Comparison of ENCODE assay signal across 1 cellular context in genomic region chr2:179268277-179268935, GRCh38.
TF ChIP-seq lines count a peak whose summit lies in the region.

No MANE protein-coding gene starts in this region.

TF ChIP-seq in GM12878, 131 proteins besides CTCF, POLR2A, EP300 and RAD21 (continued from another document and continues in another):
- TF ChIP-seq IRF3 (IDR thresholded peaks at IDR 0.05): no peak
- TF ChIP-seq E4F1 (IDR thresholded peaks at IDR 0.05; ENCODE audit: borderline replicate concordance, partially characterized antibody): no peak
- no peak for TF ChIP-seq BCL3 (IDR thresholded peaks at IDR 0.05; ENCODE audit: borderline replicate concordance, insufficient read depth, low read depth, low read length, poor library complexity, severe bottlenecking)
- no peak for TF ChIP-seq BCLAF1 (IDR thresholded peaks at IDR 0.05)
- no peak for TF ChIP-seq PRDM15 (CRISPR knock-in tag; IDR thresholded peaks at IDR 0.05)
- TF ChIP-seq NR2C1 (IDR thresholded peaks at IDR 0.05): no peak
- no peak for TF ChIP-seq RELB (IDR thresholded peaks at IDR 0.05; ENCODE audit: low read depth)
- peak; percentile 47; the same call in 1 of the 2 replicates for TF ChIP-seq IRF4 (IDR thresholded peaks at IDR 0.05; ENCODE audit: low read depth, low read length)
- TF ChIP-seq MTA3 (IDR thresholded peaks at IDR 0.05; ENCODE audit: borderline replicate concordance, low read length): no peak
- TF ChIP-seq USF2 (IDR thresholded peaks at IDR 0.05; ENCODE audit: borderline replicate concordance, low read depth, low read length): no peak
- TF ChIP-seq MEF2B (IDR thresholded peaks at IDR 0.05; ENCODE audit: partially characterized antibody, poor library complexity, severe bottlenecking): no peak
- TF ChIP-seq ZNF622 (IDR thresholded peaks at IDR 0.05): no peak
- no peak for TF ChIP-seq MYB (IDR thresholded peaks at IDR 0.05; ENCODE audit: borderline replicate concordance, low read depth, low read length)
- TF ChIP-seq ZNF384 (IDR thresholded peaks at IDR 0.05; ENCODE audit: borderline replicate concordance, low read depth, low read length): no peak
- no peak for TF ChIP-seq BMI1 (IDR thresholded peaks at IDR 0.05; ENCODE audit: borderline replicate concordance)
- TF ChIP-seq POU2F2 (IDR thresholded peaks at IDR 0.05; ENCODE audit: borderline replicate concordance, low read depth, low read length): no peak
- TF ChIP-seq NBN (IDR thresholded peaks at IDR 0.05): no peak
- TF ChIP-seq SIN3A (IDR thresholded peaks at IDR 0.05; ENCODE audit: low read depth, low read length): no peak
- TF ChIP-seq ZNF217 (IDR thresholded peaks at IDR 0.05): no peak
- no peak for TF ChIP-seq SUZ12 (IDR thresholded peaks at IDR 0.05; ENCODE audit: unreplicated experiment)
- TF ChIP-seq SMARCA5 (IDR thresholded peaks at IDR 0.05): no peak
- TF ChIP-seq ZBTB33 (IDR thresholded peaks at IDR 0.05): no peak
- TF ChIP-seq CREB1 (IDR thresholded peaks at IDR 0.05; ENCODE audit: low read depth): peak; percentile 32; the same call in 1 of the 2 replicates
- TF ChIP-seq BACH1 (IDR thresholded peaks at IDR 0.05; ENCODE audit: borderline replicate concordance): no peak
- TF ChIP-seq SRF (IDR thresholded peaks at IDR 0.05; ENCODE audit: low read depth in 2 of 2, low read length in 2 of 2): no peak
- TF ChIP-seq GABPA (IDR thresholded peaks at IDR 0.05; ENCODE audit: low read depth): 0 out of 2 replicates have a peak, but pooled peaks have one; percentile 36
- peak; percentile 54; the same call in 1 of the 2 replicates for TF ChIP-seq CREM (IDR thresholded peaks at IDR 0.05; ENCODE audit: low read depth)
- no peak for TF ChIP-seq TCF12 (IDR thresholded peaks at IDR 0.05; ENCODE audit: low read depth, low read length)
- TF ChIP-seq WRNIP1 (IDR thresholded peaks at IDR 0.05; ENCODE audit: borderline replicate concordance, low read depth, low read length): no peak
- no peak for TF ChIP-seq RFX5 (IDR thresholded peaks at IDR 0.05; ENCODE audit: low read depth, low read length)
- no peak for TF ChIP-seq SMC3 (IDR thresholded peaks at IDR 0.05; ENCODE audit: borderline replicate concordance, low read length)
- TF ChIP-seq ELK1 (IDR thresholded peaks at IDR 0.05; ENCODE audit: low read depth, low read length): no peak
- no peak for TF ChIP-seq POLR2AphosphoS2 (IDR thresholded peaks at IDR 0.05; ENCODE audit: low read depth, low read length)
- TF ChIP-seq KDM1A (IDR thresholded peaks at IDR 0.05; ENCODE audit: borderline replicate concordance): no peak
- TF ChIP-seq YY1 (IDR thresholded peaks at IDR 0.05; ENCODE audit: low read depth, low read length): no peak
- TF ChIP-seq SMAD5 (IDR thresholded peaks at IDR 0.05; ENCODE audit: low read depth): no peak
- TF ChIP-seq ZNF207 (IDR thresholded peaks at IDR 0.05; ENCODE audit: borderline replicate concordance): no peak
- TF ChIP-seq NFXL1 (IDR thresholded peaks at IDR 0.05; ENCODE audit: borderline replicate concordance): no peak
- TF ChIP-seq EGR1 (IDR thresholded peaks at IDR 0.05; ENCODE audit: borderline replicate concordance in 1 of 2, low read depth in 2 of 2, low read length in 2 of 2): no peak
- peak; percentile 85 for TF ChIP-seq JUNB (IDR thresholded peaks at IDR 0.05)
- TF ChIP-seq DPF2 (IDR thresholded peaks at IDR 0.05): no peak
- TF ChIP-seq SMAD1 (IDR thresholded peaks at IDR 0.05; ENCODE audit: low read depth, partially characterized antibody): no peak
- no peak for TF ChIP-seq USF1 (IDR thresholded peaks at IDR 0.05; ENCODE audit: borderline replicate concordance, extremely low read length, insufficient read depth, low read depth, low read length)
- TF ChIP-seq NFYA (IDR thresholded peaks at IDR 0.05; ENCODE audit: borderline replicate concordance, low read depth, low read length): no peak
